ENCODE assay signal across 33 cellular contexts in the genomic region with DNA sequence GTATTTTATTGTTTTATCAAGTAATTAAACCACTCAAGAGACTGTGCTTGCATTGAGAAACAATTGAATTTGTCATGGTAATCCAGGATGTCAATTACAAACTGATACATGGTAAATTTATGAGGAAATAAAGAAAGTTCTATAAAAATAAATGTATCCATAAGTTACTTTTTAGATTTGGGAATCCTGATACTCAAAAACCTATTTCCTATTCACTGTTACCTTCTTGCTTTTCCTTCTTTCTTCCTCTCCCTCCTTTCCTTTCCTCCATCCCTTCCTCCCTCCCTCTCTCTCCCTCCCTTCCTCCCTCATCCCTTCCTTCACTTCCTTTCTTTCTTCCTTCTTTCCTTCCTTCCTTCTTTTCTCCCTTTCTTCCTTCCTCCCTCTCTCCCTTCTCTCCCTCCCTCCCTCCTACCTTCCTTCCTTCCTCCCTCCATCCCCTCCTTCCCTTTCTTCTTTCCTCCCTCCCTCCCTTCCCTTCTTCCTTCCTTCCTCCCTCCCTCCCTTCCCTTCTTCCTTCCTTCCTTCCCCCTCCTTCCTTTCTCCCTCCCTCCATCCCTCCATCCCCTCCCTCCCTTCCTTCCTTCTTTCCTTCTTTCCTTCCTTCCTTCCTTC.
"Had no signal": no experiment of that assay in that cellular context is flagged by ENCODE, and none has a peak within 500 bp of the region (broad histone marks: within the 10 kb centered on the region; RNA-seq: fewer than 3 reads in every experiment).

No MANE protein-coding gene starts in this region.

- H3K9me3 ChIP-seq: adrenal gland, ascending aorta, body of pancreas, breast epithelium had no signal

- H3K27ac ChIP-seq: adrenal gland, ascending aorta, body of pancreas, brain microvascular endothelial cell, breast epithelium, cardiac muscle cell had no signal

- H3K27me3 ChIP-seq: adrenal gland, ascending aorta, body of pancreas, brain microvascular endothelial cell, breast epithelium, cardiac muscle cell had no signal

- H3K36me3 ChIP-seq: adrenal gland, ascending aorta, brain microvascular endothelial cell, breast epithelium, cardiac muscle cell had no signal

- ATAC-seq: activated naive CD4-positive, alpha-beta T cell treated with anti-CD3 and anti-CD28 coated beads, Interleukin-2, amount 50 U/mL, for 72 hours; activated naive CD8-positive, alpha-beta T cell treated with anti-CD3 and anti-CD28 coated beads, Interleukin-2, amount 50 U/mL, for 24 hours; activated T-cell treated with anti-CD3 and anti-CD28 coated beads, Interleukin-2, amount 50 U/mL, for 4 hours; activated T-cell treated with anti-CD3 and anti-CD28 coated beads, Interleukin-2, amount 50 U/mL, for 72 hours; activated T-helper 17 cell treated with anti-CD3 and anti-CD28 coated beads, Interleukin-2, amount 50 U/mL, for 72 hours; body of pancreas had no signal

- DNase-seq: activated effector memory CD4-positive, alpha-beta T cell treated with anti-CD3 and anti-CD28 coated beads, Interleukin-2, amount 50 U/mL, for 16 hours; activated effector memory CD4-positive, alpha-beta T cell treated with Interleukin-2 at 50 U/mL for 16 hours; activated gamma-delta T cell; activated gamma-delta T cell treated with Interleukin-2 at 50 U/mL for 16 hours; activated naive CD4-positive, alpha-beta T cell; activated naive CD4-positive, alpha-beta T cell treated with anti-CD3 and anti-CD28 coated beads for 36 hours; activated naive CD4-positive, alpha-beta T cell treated with anti-CD3 and anti-CD28 coated beads, Interleukin-2, amount 10 ng/mL, durations not matched to agents 7 days and 5 days; activated naive CD4-positive, alpha-beta T cell treated with anti-CD3 and anti-CD28 coated beads, Interleukin-2, amount 50 U/mL, for 16 hours; activated naive CD4-positive, alpha-beta T cell treated with Interleukin-2 at 50 U/mL for 16 hours; activated naive CD8-positive, alpha-beta T cell treated with anti-CD3 and anti-CD28 coated beads for 36 hours; activated naive CD8-positive, alpha-beta T cell treated with anti-CD3 and anti-CD28 coated beads, Interleukin-2, amount 10 ng/mL, durations not matched to agents 7 days and 5 days; activated naive CD8-positive, alpha-beta T cell treated with anti-CD3 and anti-CD28 coated beads, Interleukin-2, amount 50 U/mL, for 24 hours; activated T-cell treated with anti-CD3 and anti-CD28 coated beads, Interleukin-2, amount 50 U/mL, for 24 hours; activated T-cell treated with anti-CD3 and anti-CD28 coated beads, Interleukin-2, amount 50 U/mL, for 4 hours; activated T-cell treated with anti-CD3 and anti-CD28 coated beads, Interleukin-2, amount 50 U/mL, for 48 hours; activated T-cell treated with anti-CD3 and anti-CD28 coated beads, Interleukin-2, amount 50 U/mL, for 72 hours; adrenal gland; amniotic stem cell; amygdala; anterior cingulate cortex; aorta; body of pancreas; brain microvascular endothelial cell; caudate nucleus; central memory CD4-positive, alpha-beta T cell; cerebellar nuclear complex had no signal

- H3K4me3 ChIP-seq: adrenal gland, ascending aorta, body of pancreas, breast epithelium, cardiac muscle cell had no signal

- FAIRE-seq: astrocyte, bronchial epithelial cell had no signal

- H3K4me1 ChIP-seq: adrenal gland, ascending aorta, body of pancreas, breast epithelium had no signal
